ENCODE assay signal across 13 cellular contexts in genomic region chr7:2716906-2717292, GRCh38. TPM values are rescaled to one million over a fixed set of nuclear protein-coding genes. Genes with fewer than 3 reads are reported as not detected.
DNase-seq lines count a peak whose midpoint lies in the region; ATAC-seq and TF ChIP-seq lines count a peak whose summit lies in the region.
"Had no signal": no experiment of that assay in that cellular context is flagged by ENCODE, and none has a peak within 500 bp of the region (broad histone marks: within the 10 kb centered on the region; RNA-seq: fewer than 3 reads in every experiment).

No MANE protein-coding gene starts in this region.

- peaks cover 23 to 46% of the 10 kb centered on the region in 2 donors for H3K4me1 Mint-ChIP-seq in effector memory CD8-positive, alpha-beta T cell (ENCODE audit: low read depth in 2 of 2)
- peaks cover 35% of the 10 kb centered on the region for H3K4me1 Mint-ChIP-seq in neural crest cell

- ATAC-seq in effector memory CD8-positive, alpha-beta T cell (replicated peaks) = no peak
- ATAC-seq in aorta (ENCODE audit: low FRiP score) (no peak), HG03469 (IDR thresholded peaks at IDR 0.05; ENCODE audit: unreplicated experiment) (no peak)

- peaks cover 10% of the 10 kb centered on the region for H3K36me3 Mint-ChIP-seq in effector memory CD8-positive, alpha-beta T cell (ENCODE audit: insufficient read depth)
- peaks cover 12% of the 10 kb centered on the region for H3K36me3 Mint-ChIP-seq in neural crest cell (ENCODE audit: low read depth)

- CTCF ChIA-PET in AG04450 (lab: Charles Lee) = no interaction called here
- CTCF ChIA-PET in HEK293 (lab: Yijun Ruan, JAX) = no interaction called here

- H3K27me3 Mint-ChIP-seq in effector memory CD8-positive, alpha-beta T cell = no peaks in the 10 kb centered on the region
- no peaks in the 10 kb centered on the region for H3K27me3 Mint-ChIP-seq in neural crest cell (ENCODE audit: low read depth)

- TF ChIP-seq CTCF in AG04450 (IDR thresholded peaks at IDR 0.05; ENCODE audit: low read depth, low read length) (no peak), HEK293 (tag by site-specific recombination; IDR thresholded peaks at IDR 0.05) (no peak), neural crest cell (conservative IDR thresholded peaks at IDR 0.05) (no peak)

- no peak overlapping the region for H3K4me3 Mint-ChIP-seq in effector memory CD8-positive, alpha-beta T cell
- H3K4me3 Mint-ChIP-seq in neural crest cell = no peak overlapping the region

- POLR2A ChIA-PET in AG04450 (lab: Yijun Ruan, JAX) (no interaction called here), HEK293 (lab: Yijun Ruan, JAX) (no interaction called here)

- intact Hi-C loops in aorta (cut with DNase I) = no loop called here

- peak overlapping the region; percentile 73 to 76 for H3K27ac Mint-ChIP-seq in effector memory CD8-positive, alpha-beta T cell
- H3K27ac Mint-ChIP-seq in neural crest cell (ENCODE audit: unreplicated experiment) = peak overlapping the region; percentile 19

- peaks cover 29% of the 10 kb centered on the region for H3K9me3 ChIP-seq in AG04450 (ENCODE audit: control insufficient read depth, insufficient read depth, low read length)
- no peaks in the 10 kb centered on the region for H3K9me3 ChIP-seq in HEK293 (ENCODE audit: control insufficient read depth, insufficient read depth, low read depth, low read length)
- no peaks in the 10 kb centered on the region for H3K9me3 ChIP-seq in aorta (ENCODE audit: control insufficient read depth, low read length)

- H3K4me1 ChIP-seq in HEK293 (ENCODE audit: control insufficient read depth, insufficient read depth, low read length) = peaks cover 3% of the 10 kb centered on the region; the same call in 1 of the 2 replicates
- H3K4me1 ChIP-seq in aorta (ENCODE audit: control insufficient read depth in 1 of 2, insufficient read depth in 2 of 2, low read length in 2 of 2) = no peaks in the 10 kb centered on the region

- H3K27ac ChIP-seq in AG04450 (ENCODE audit: low read depth, low read length) = peak overlapping the region; percentile 68
- H3K27ac ChIP-seq in HEK293 (ENCODE audit: extremely low read depth, low read depth, low read length) = peak overlapping the region; percentile 26; the same call in 1 of the 2 replicates
- H3K27ac ChIP-seq in aorta (ENCODE audit: low read depth in 1 of 2, low read length in 2 of 2) = no peak overlapping the region
- H3K27ac ChIP-seq: brain microvascular endothelial cell had no signal

- H3K36me3 ChIP-seq in HEK293 (ENCODE audit: control insufficient read depth in 2 of 2, insufficient read depth in 1 of 2, low read length in 2 of 2) (no peaks in the 10 kb centered on the region), aorta (ENCODE audit: control insufficient read depth in 1 of 2, insufficient read depth in 2 of 2, low read length in 1 of 2) (peaks cover 0 to 2% of the 10 kb centered on the region in 2 donors)

- no peak overlapping the region for H3K4me3 ChIP-seq in AG04450 (ENCODE audit: low read depth, low read length)
- no peak overlapping the region for H3K4me3 ChIP-seq in HEK293 (ENCODE audit: low read depth, low read length)
- no peak overlapping the region for H3K4me3 ChIP-seq in aorta (ENCODE audit: low read length in 2 of 2)

- H3K9me3 Mint-ChIP-seq in effector memory CD8-positive, alpha-beta T cell = no peaks in the 10 kb centered on the region
- no peaks in the 10 kb centered on the region for H3K9me3 Mint-ChIP-seq in neural crest cell

- WGBS in aorta, 2 donors = 49 to 52% methylated on average over 20 of the region's 20 CpGs

- DNase-seq in AG04450 (ENCODE audit: low read depth, low spot score) (no peak), neural crest cell (ENCODE audit: low read depth, low spot score) (no peak), hypothalamus (lab: John Stamatoyannopoulos, UW) (no peak), LoVo (ENCODE audit: low spot score) (no peak), aorta (no peak)
- DNase-seq in effector memory CD8-positive, alpha-beta T cell = no peak
- DNase-seq: activated CD4-positive, alpha-beta T cell treated with anti-CD3 and anti-CD28 coated beads, Interleukin-2, amount 50 U/mL, for 4 hours; activated effector memory CD4-positive, alpha-beta T cell treated with Interleukin-2 at 50 U/mL for 16 hours; head of caudate nucleus had no signal

- no peaks in the 10 kb centered on the region for H3K27me3 ChIP-seq in AG04450 (ENCODE audit: control insufficient read depth, insufficient read depth, low read length)
- no peaks in the 10 kb centered on the region for H3K27me3 ChIP-seq in aorta (ENCODE audit: control insufficient read depth in 1 of 2, insufficient read depth in 2 of 2, low read length in 1 of 2)
- H3K27me3 ChIP-seq: brain microvascular endothelial cell had no signal

TF ChIP-seq in HEK293, 187 proteins besides CTCF, POLR2A, EP300 and RAD21:
- TF ChIP-seq ZNF16 (tag by site-specific recombination; IDR thresholded peaks at IDR 0.05; ENCODE audit: low read depth) (no peak), ZFHX2 (tag by site-specific recombination; conservative IDR thresholded peaks at IDR 0.05) (0 out of 2 replicates have a peak, but pooled peaks have one; percentile 34), ZNF571 (tag by site-specific recombination; IDR thresholded peaks at IDR 0.05) (no peak), ZNF221 (tag by site-specific recombination; IDR thresholded peaks at IDR 0.05; ENCODE audit: borderline replicate concordance) (no peak), EGR2 (tag by site-specific recombination; IDR thresholded peaks at IDR 0.05; ENCODE audit: low read depth) (peak; percentile 64; the same call in 1 of the 2 replicates), ZNF529 (tag by site-specific recombination; IDR thresholded peaks at IDR 0.05; ENCODE audit: insufficient replicate concordance) (no peak)

RNA-seq across cellular contexts. Expression of gene AMZ1, which starts 28.9 kb away (rescaled TPM):
- polyA plus RNA-seq in AG04450 (2011; rRNA removed) (0.43 and 0.67 TPM in 2 replicates), aorta (under 1 TPM in 1 of 2 donors, not detected in 1; 0.13 TPM)
- 0.78 and 1.1 TPM in 2 replicates for polyA minus RNA-seq in AG04450 (2011; rRNA and poly(A)+ RNA removed)
- total RNA-seq in neural crest cell (not detected in 2 replicates), aorta (1 to 10 TPM; 1.1 to 2.0 TPM)
- total RNA-seq: MCF 10A had no signal

Comparison
In these comparisons a context has a peak if more than half of its experiments do, and no peak if none do; other contexts are left out.
1. H3K27ac ChIP-seq: peak in AG04450 (single experiment) and HEK293 (single experiment); none in aorta (0 of 2).